18 cellular contexts compared by ENCODE assay signal in genomic region chr22:25840162-25840561, GRCh38.
"Had no signal": no experiment of that assay in that cellular context is flagged by ENCODE, and none has a peak within 500 bp of the region (broad histone marks: within the 10 kb centered on the region; RNA-seq: fewer than 3 reads in every experiment).

No MANE protein-coding gene starts in this region.

- FAIRE-seq: endothelial cell of umbilical vein had no signal

- H3K4me3 ChIP-seq: lower lobe of right lung, prostate gland, right lobe of liver, suprapubic skin had no signal

- DNase-seq: activated CD4-positive, alpha-beta T cell treated with anti-CD3 and anti-CD28 coated beads, Interleukin-2, amount 50 U/mL, for 4 hours; activated CD4-positive, CD25-positive, alpha-beta regulatory T cell treated with anti-CD3 and anti-CD28 coated beads, Interleukin-2, amount 50 U/mL, for 72 hours; activated naive CD8-positive, alpha-beta T cell treated with anti-CD3 and anti-CD28 coated beads, Interleukin-2, amount 10 ng/mL, durations not matched to agents 7 days and 5 days; activated T-cell treated with anti-CD3 and anti-CD28 coated beads, Interleukin-2, amount 50 U/mL, for 48 hours; anterior cingulate cortex; foreskin melanocyte; lower lobe of right lung; midbrain; naive thymus-derived CD4-positive, alpha-beta T cell; nucleus accumbens; right lobe of liver; stimulated activated CD4-positive, alpha-beta T cell treated with anti-CD3 and anti-CD28 coated beads, Interleukin-12 subunit alpha, Interleukin-12 subunit beta, amount 100 ng/mL, for 4 hours; stimulated activated CD4-positive, alpha-beta T cell treated with anti-CD3 and anti-CD28 coated beads, Interleukin-2, amount 100 ng/mL, for 48 hours; stimulated activated naive CD4-positive, alpha-beta T cell treated with Interleukin-2 at 50 U/mL for 16 hours; T-helper 9 cell had no signal

- H3K9me3 ChIP-seq: lower lobe of right lung, prostate gland, right lobe of liver, suprapubic skin had no signal

- H3K27ac ChIP-seq: lower lobe of right lung, prostate gland, right lobe of liver, suprapubic skin had no signal

- H3K36me3 ChIP-seq: lower lobe of right lung, prostate gland, right lobe of liver, suprapubic skin had no signal

- H3K4me1 ChIP-seq: lower lobe of right lung, prostate gland, right lobe of liver, suprapubic skin had no signal
